ENCODE assay signal across 24 cellular contexts in genomic region chr4:7799306-7799705, GRCh38.
"Had no signal": no experiment of that assay in that cellular context is flagged by ENCODE, and none has a peak within 500 bp of the region (broad histone marks: within the 10 kb centered on the region; RNA-seq: fewer than 3 reads in every experiment).

No MANE protein-coding gene starts in this region.

- H3K27ac ChIP-seq: brain microvascular endothelial cell, KMS-11, SK-N-MC, VCaP had no signal

- DNase-seq: activated CD4-positive, alpha-beta memory T cell treated with anti-CD3 and anti-CD28 coated beads, Interleukin-2, amount 10 ng/mL, durations not matched to agents 7 days and 5 days; activated CD4-positive, alpha-beta T cell treated with anti-CD3 and anti-CD28 coated beads for 36 hours; activated CD4-positive, alpha-beta T cell treated with anti-CD3 and anti-CD28 coated beads, Interleukin-2, amount 50 U/mL, for 1 hour; activated gamma-delta T cell treated with Interleukin-2 at 50 U/mL for 16 hours; activated T-cell treated with anti-CD3 and anti-CD28 coated beads for 4 hours; activated T-cell treated with anti-CD3 and anti-CD28 coated beads, Interleukin-2, amount 50 U/mL, for 48 hours; brain microvascular endothelial cell; NCI-H1092; NCI-H1417; NCI-H1930; NCI-H2171; NCI-H226; NCI-H526 treated with DMSO at 0.1 percent for 48 hours; NCI-H82; OCI-M1; RPMI8226; T-helper 1 cell had no signal

- H3K9me3 Mint-ChIP-seq: activated CD4-positive, alpha-beta memory T cell treated with anti-CD3 and anti-CD28 coated beads, Interleukin-2, amount 10 ng/mL, durations not matched to agents 7 days and 5 days; activated T-helper 2 cell treated with anti-CD3 and anti-CD28 coated beads, Interferon-gamma antibody, Interleukin-2, Interleukin-4, amounts not matched to agents 10 μg/mL and 5 μg/mL and 100 μg/mL, durations not matched to agents 14 hours and 24 hours and 36 hours had no signal

- H3K4me3 Mint-ChIP-seq: activated CD4-positive, alpha-beta memory T cell treated with anti-CD3 and anti-CD28 coated beads, Interleukin-2, amount 10 ng/mL, durations not matched to agents 7 days and 5 days; activated CD4-positive, alpha-beta T cell treated with anti-CD3 and anti-CD28 coated beads for 36 hours; activated naive CD8-positive, alpha-beta T cell had no signal

- H3K27me3 Mint-ChIP-seq: activated CD4-positive, alpha-beta memory T cell treated with anti-CD3 and anti-CD28 coated beads, Interleukin-2, amount 10 ng/mL, durations not matched to agents 7 days and 5 days; activated CD4-positive, alpha-beta T cell treated with anti-CD3 and anti-CD28 coated beads for 36 hours; activated naive CD8-positive, alpha-beta T cell had no signal

- H3K4me3 ChIP-seq: SK-N-MC had no signal

- ATAC-seq: activated CD4-positive, alpha-beta T cell treated with anti-CD3 and anti-CD28 coated beads for 36 hours; Panc1; Right ventricle myocardium inferior had no signal

- H3K27ac Mint-ChIP-seq: activated CD4-positive, alpha-beta memory T cell treated with anti-CD3 and anti-CD28 coated beads, Interleukin-2, amount 10 ng/mL, durations not matched to agents 7 days and 5 days; activated CD4-positive, alpha-beta T cell treated with anti-CD3 and anti-CD28 coated beads for 36 hours; activated naive CD8-positive, alpha-beta T cell; activated T-helper 2 cell treated with anti-CD3 and anti-CD28 coated beads, Interferon-gamma antibody, Interleukin-2, Interleukin-4, amounts not matched to agents 10 μg/mL and 5 μg/mL and 100 μg/mL, durations not matched to agents 14 hours and 24 hours and 36 hours had no signal

- H3K27me3 ChIP-seq: brain microvascular endothelial cell had no signal
